ENCODE assay signal across 24 cellular contexts in genomic region chr6:88361298-88361697, GRCh38.
DNase-seq lines count a peak whose midpoint lies in the region; ATAC-seq and TF ChIP-seq lines count a peak whose summit lies in the region.
"Had no signal": no experiment of that assay in that cellular context is flagged by ENCODE, and none has a peak within 500 bp of the region (broad histone marks: within the 10 kb centered on the region; RNA-seq: fewer than 3 reads in every experiment).

No MANE protein-coding gene starts in this region.

- no peaks in the 10 kb centered on the region for H3K4me1 Mint-ChIP-seq in activated naive CD4-positive, alpha-beta T cell treated with anti-CD3 and anti-CD28 coated beads, Interleukin-2, amount 10 ng/mL, durations not matched to agents 7 days and 5 days
- H3K4me1 Mint-ChIP-seq: CD14-positive monocyte; CD8-positive, alpha-beta memory T cell had no signal

- H3K4me3 Mint-ChIP-seq in activated naive CD4-positive, alpha-beta T cell treated with anti-CD3 and anti-CD28 coated beads, Interleukin-2, amount 10 ng/mL, durations not matched to agents 7 days and 5 days, result no peak overlapping the region
- H3K4me3 Mint-ChIP-seq: CD14-positive monocyte; CD8-positive, alpha-beta memory T cell had no signal

- no peaks in the 10 kb centered on the region for H3K27me3 ChIP-seq in GM23248 (replicated peaks; ENCODE audit: insufficient read depth)
- no peaks in the 10 kb centered on the region for H3K27me3 ChIP-seq in SJSA1 (replicated peaks)
- H3K27me3 ChIP-seq in brain microvascular endothelial cell (replicated peaks), result no peaks in the 10 kb centered on the region
- no peaks in the 10 kb centered on the region for H3K27me3 ChIP-seq in uterus

- in situ Hi-C loops in GM23248 (cut with MboI), result no loop called here
- in situ Hi-C loops in brain microvascular endothelial cell (cut with HindIII; ENCODE audit: low pct_ligation_motif_present, low sequenced_read_pairs), result no loop called here

- TF ChIP-seq CTCF in brain microvascular endothelial cell (IDR thresholded peaks at IDR 0.05; ENCODE audit: low read depth, low read length, missing control alignments) (no peak), omental fat pad (IDR thresholded peaks at IDR 0.05) (no peak), uterus (IDR thresholded peaks at IDR 0.05) (no peak)

- H3K27ac ChIP-seq in GM23248 (no peak overlapping the region), SJSA1 (peak overlapping the region; percentile 60; the same call in 1 of the 2 replicates), brain microvascular endothelial cell (peak overlapping the region; percentile 91), uterus (no peak overlapping the region)
- H3K27ac ChIP-seq: SK-N-MC had no signal

- H3K9me2 ChIP-seq in GM23248 (ENCODE audit: insufficient read depth), result no peaks in the 10 kb centered on the region

- DNase-seq in GM23248, result no peak
- DNase-seq in SJSA1 (ENCODE audit: low read depth in 1 of 2, low spot score in 2 of 2), result no peak
- no peak for DNase-seq in brain microvascular endothelial cell
- no peak for DNase-seq in omental fat pad (ENCODE audit: low spot score)
- DNase-seq in uterus, result no peak
- no peak for DNase-seq in activated naive CD4-positive, alpha-beta T cell treated with anti-CD3 and anti-CD28 coated beads, Interleukin-2, amount 10 ng/mL, durations not matched to agents 7 days and 5 days
- DNase-seq: BE2C; CD8-positive, alpha-beta memory T cell; DMS 273 treated with DMSO at 0.1 percent for 48 hours; DMS79; EL; GDM1; Kasumi-1; NCI-H1092 treated with DMSO at 0.1 percent for 48 hours; NCI-H1436; NCI-H2029; NCI-H526 treated with DMSO at 0.1 percent for 48 hours; RPMI8226; SHP77 had no signal

- ATAC-seq in omental fat pad (ENCODE audit: low FRiP score) (peak; percentile 29), GM19397 (IDR thresholded peaks at IDR 0.05; ENCODE audit: unreplicated experiment) (no peak)
- ATAC-seq: GM12878, K562 had no signal

- no peak overlapping the region for H3K4me3 ChIP-seq in GM23248
- H3K4me3 ChIP-seq in SJSA1, result no peak overlapping the region
- no peak overlapping the region for H3K4me3 ChIP-seq in brain microvascular endothelial cell (ENCODE audit: low read depth, low read length)
- H3K4me3 ChIP-seq in uterus, result no peak overlapping the region
- H3K4me3 ChIP-seq: GM12878, K562, SK-N-MC had no signal

- no peak overlapping the region for H3K9ac ChIP-seq in GM23248

- no peaks in the 10 kb centered on the region for H3K27me3 Mint-ChIP-seq in activated naive CD4-positive, alpha-beta T cell treated with anti-CD3 and anti-CD28 coated beads, Interleukin-2, amount 10 ng/mL, durations not matched to agents 7 days and 5 days
- H3K27me3 Mint-ChIP-seq: CD8-positive, alpha-beta memory T cell had no signal

- H2AFZ ChIP-seq in GM23248, result no peak overlapping the region; the same call in 1 of the 2 replicates

- no peak for TF ChIP-seq POLR2A in uterus (IDR thresholded peaks at IDR 0.05)

- WGBS in GM23248 (ENCODE audit: low coverage in 1 of 2, low lambda C conversion rate in 2 of 2, missing lambda C conversion rate in 2 of 2), 2 experiments, result 65 to 69% methylated on average over 3 of the region's 3 CpGs

- H3K79me2 ChIP-seq in GM23248 (ENCODE audit: insufficient read depth), result no peaks in the 10 kb centered on the region

- peaks cover 17% of the 10 kb centered on the region for H3F3A ChIP-seq in GM23248 (ENCODE audit: insufficient read depth)

- H3K27ac Mint-ChIP-seq in activated naive CD4-positive, alpha-beta T cell treated with anti-CD3 and anti-CD28 coated beads, Interleukin-2, amount 10 ng/mL, durations not matched to agents 7 days and 5 days, result no peak overlapping the region
- H3K27ac Mint-ChIP-seq: CD14-positive monocyte; CD8-positive, alpha-beta memory T cell had no signal

- intact Hi-C loops in uterus (cut with DNase I; ENCODE audit: low total_unique reads), result no loop called here

- no peaks in the 10 kb centered on the region for H4K20me1 ChIP-seq in GM23248 (ENCODE audit: insufficient read depth)

- peak overlapping the region; percentile 61 for H3K4me2 ChIP-seq in GM23248 (ENCODE audit: unreplicated experiment)

- no peaks in the 10 kb centered on the region for H3K36me3 ChIP-seq in GM23248 (ENCODE audit: low read depth)
- H3K36me3 ChIP-seq in SJSA1, result no peaks in the 10 kb centered on the region
- H3K36me3 ChIP-seq in brain microvascular endothelial cell (replicated peaks), result no peaks in the 10 kb centered on the region
- no peaks in the 10 kb centered on the region for H3K36me3 ChIP-seq in uterus
- H3K36me3 ChIP-seq: BE2C had no signal

- H3K4me1 ChIP-seq in GM23248 (ENCODE audit: insufficient read depth) (peaks cover 33% of the 10 kb centered on the region), SJSA1 (replicated peaks) (peaks cover 27% of the 10 kb centered on the region), uterus (no peaks in the 10 kb centered on the region)
- H3K4me1 ChIP-seq: BE2C had no signal

- H3K9me3 ChIP-seq in GM23248 (ENCODE audit: low read depth) (no peaks in the 10 kb centered on the region), SJSA1 (replicated peaks) (no peaks in the 10 kb centered on the region), uterus (no peaks in the 10 kb centered on the region)
- H3K9me3 ChIP-seq: BE2C had no signal

- CTCF ChIA-PET in activated naive CD4-positive, alpha-beta T cell treated with anti-CD3 and anti-CD28 coated beads, Interleukin-2, amount 10 ng/mL, durations not matched to agents 7 days and 5 days (lab: Charles Lee), result no interaction called here

- no peaks in the 10 kb centered on the region for H3K36me3 Mint-ChIP-seq in activated naive CD4-positive, alpha-beta T cell treated with anti-CD3 and anti-CD28 coated beads, Interleukin-2, amount 10 ng/mL, durations not matched to agents 7 days and 5 days
- H3K36me3 Mint-ChIP-seq: CD14-positive monocyte; CD8-positive, alpha-beta memory T cell had no signal

- H3K9me3 Mint-ChIP-seq in activated naive CD4-positive, alpha-beta T cell treated with anti-CD3 and anti-CD28 coated beads, Interleukin-2, amount 10 ng/mL, durations not matched to agents 7 days and 5 days, result no peaks in the 10 kb centered on the region
- H3K9me3 Mint-ChIP-seq: CD8-positive, alpha-beta memory T cell had no signal

Comparison
In these comparisons a context has a peak if more than half of its experiments do, and no peak if none do; other contexts are left out.
1. H3K27ac ChIP-seq: peak in SJSA1 (single experiment) and brain microvascular endothelial cell (single experiment); none in GM23248 (single experiment) and uterus (0 of 2).